ENCODE assay signal across 8 cellular contexts in genomic region chr19:2061936-2062729, GRCh38. TPM values are rescaled to one million over a fixed set of nuclear protein-coding genes. Genes with fewer than 3 reads are reported as not detected.
A peak's percentile ranks its signal among the peaks of the same experiment; 100 is the strongest.
DNase-seq lines count a peak whose midpoint lies in the region; ATAC-seq, FAIRE-seq and TF ChIP-seq lines count a peak whose summit lies in the region.

No MANE protein-coding gene starts in this region.

- H3K36me3 Mint-ChIP-seq in T-helper 2 cell treated with Interferon-gamma antibody and Interleukin-4, amounts not matched to agents 5 μg/mL and 100 μg/mL, for 36 hours (ENCODE audit: low read depth) = no peaks in the 10 kb centered on the region

- peak overlapping the region; percentile 47 to 52 for H3K4me3 ChIP-seq in Panc1 (ENCODE audit: low read depth in 2 of 2, low read length in 2 of 2)
- peak overlapping the region; percentile 86 for H3K4me3 ChIP-seq in parathyroid adenoma (ENCODE audit: low read depth, low read length)

- DNase-seq in T-helper 2 cell treated with Interferon-gamma antibody and Interleukin-4, amounts not matched to agents 5 μg/mL and 100 μg/mL, for 36 hours (ENCODE audit: low spot score) = no peak
- DNase-seq in T-helper 2 cell (no peak), Panc1 (ENCODE audit: low read depth, low spot score) (no peak), erythroblast (lab: John Stamatoyannopoulos, UW) (no peak), mesenteric fat pad (ENCODE audit: low spot score) (no peak), D721Med (ENCODE audit: insufficient read length, low spot score) (no peak), midbrain (lab: John Stamatoyannopoulos, UW) (no peak)

- no peaks in the 10 kb centered on the region for H3K79me2 ChIP-seq in parathyroid adenoma

- no peaks in the 10 kb centered on the region for H3K36me3 ChIP-seq in Panc1 (ENCODE audit: control insufficient read depth, insufficient read depth, low read length)
- H3K36me3 ChIP-seq in parathyroid adenoma (ENCODE audit: control insufficient read depth, insufficient read depth, low read length) = no peaks in the 10 kb centered on the region

- H3K27me3 Mint-ChIP-seq in T-helper 2 cell treated with Interferon-gamma antibody and Interleukin-4, amounts not matched to agents 5 μg/mL and 100 μg/mL, for 36 hours (ENCODE audit: low read depth) = no peaks in the 10 kb centered on the region

- peak overlapping the region; percentile 89 for H2AFZ ChIP-seq in parathyroid adenoma

- TF ChIP-seq CTCF in Panc1 (IDR thresholded peaks at IDR 0.05) (no peak), parathyroid adenoma (IDR thresholded peaks at IDR 0.05) (peak; percentile 4), D721Med (IDR thresholded peaks at IDR 0.05; ENCODE audit: insufficient read depth, missing control alignments) (no peak)

- H3K27ac ChIP-seq in Panc1 (ENCODE audit: low read length) = peak overlapping the region; percentile 86
- H3K27ac ChIP-seq in parathyroid adenoma = peak overlapping the region; percentile 90

- in situ Hi-C loops in Panc1 (cut with HindIII; ENCODE audit: low pct_unique_long_range_greater_than_20kb, low sequenced_read_pairs) = no loop called here

- H3K27me3 ChIP-seq in Panc1 (ENCODE audit: control insufficient read depth, insufficient read depth, low read length) (no peaks in the 10 kb centered on the region), parathyroid adenoma (ENCODE audit: control insufficient read depth, insufficient read depth, low read length) (no peaks in the 10 kb centered on the region)

- BruUV-seq in Panc1 (replicated peaks; lab: Mats Ljungman, UMichigan) = no TSS peak

- H3K27ac Mint-ChIP-seq in T-helper 2 cell treated with Interferon-gamma antibody and Interleukin-4, amounts not matched to agents 5 μg/mL and 100 μg/mL, for 36 hours = peak overlapping the region; percentile 88

- TF ChIP-seq POLR2A in erythroblast (IDR thresholded peaks at IDR 0.05; ENCODE audit: low read length) = peak; percentile 13

- no peaks in the 10 kb centered on the region for H3K9me3 Mint-ChIP-seq in T-helper 2 cell treated with Interferon-gamma antibody and Interleukin-4, amounts not matched to agents 5 μg/mL and 100 μg/mL, for 36 hours

- peak overlapping the region; percentile 32 for H3K9ac ChIP-seq in parathyroid adenoma

- POLR2A ChIA-PET in Panc1 (lab: Charles Lee) = interaction anchor here (0.5 kb wide), 1 partner anchor 96 kb away, joined by 4 read pairs; no protein-coding TSS in a partner anchor

- peak overlapping the region; percentile 99 for H3K4me2 ChIP-seq in parathyroid adenoma (ENCODE audit: low read length)

- CTCF ChIA-PET in Panc1 (lab: Charles Lee) = interaction anchor here (0.9 kb wide), 1 partner anchor 46 kb away, joined by 3 read pairs; no protein-coding TSS in a partner anchor

- no peak; the same call in none of the 2 replicates for ATAC-seq in Panc1

- no peak for FAIRE-seq in D721Med (lab: Jason Lieb, UNC)

- peaks cover 8% of the 10 kb centered on the region for H3K4me1 Mint-ChIP-seq in T-helper 2 cell treated with Interferon-gamma antibody and Interleukin-4, amounts not matched to agents 5 μg/mL and 100 μg/mL, for 36 hours (ENCODE audit: low read depth)

- intact Hi-C loops in Panc1 (cut with micrococcal nuclease; ENCODE audit: unreplicated experiment) = no loop called here

- peak overlapping the region; percentile 90 for H3K4me3 Mint-ChIP-seq in T-helper 2 cell treated with Interferon-gamma antibody and Interleukin-4, amounts not matched to agents 5 μg/mL and 100 μg/mL, for 36 hours

- no peaks in the 10 kb centered on the region for H3K9me3 ChIP-seq in Panc1 (ENCODE audit: control insufficient read depth, insufficient read depth, low read depth, low read length)
- H3K9me3 ChIP-seq in parathyroid adenoma (ENCODE audit: control insufficient read depth, low read length) = no peaks in the 10 kb centered on the region

- peaks cover 43% of the 10 kb centered on the region for H3K4me1 ChIP-seq in Panc1 (ENCODE audit: control insufficient read depth, insufficient read depth, low read length)
- H3K4me1 ChIP-seq in parathyroid adenoma = peaks cover 27% of the 10 kb centered on the region

RNA-seq across cellular contexts. Expression of gene MKNK2, which starts 11.1 kb away (rescaled TPM):
- total RNA-seq in Panc1 (2021; ENCODE audit: unreplicated experiment) (240 TPM), mesenteric fat pad (240 TPM)
- 278 TPM for polyA plus RNA-seq in Panc1 (2012; ENCODE audit: insufficient read length)

RNA-seq across cellular contexts. Expression of gene MOB3A, which starts 34.0 kb away (rescaled TPM):
- total RNA-seq in Panc1 (2021; ENCODE audit: unreplicated experiment) (36.3 TPM), mesenteric fat pad (79.4 TPM)
- polyA plus RNA-seq in Panc1 (2012; ENCODE audit: insufficient read length) = 21.0 TPM

RNA-seq across cellular contexts. Expression of gene IZUMO4, which starts 34.6 kb away (rescaled TPM):
- 5.4 TPM for total RNA-seq in Panc1 (2021; ENCODE audit: unreplicated experiment)
- 4.7 TPM for polyA plus RNA-seq in Panc1 (2012; ENCODE audit: insufficient read length)
- 2.4 TPM for total RNA-seq in mesenteric fat pad

RNA-seq across cellular contexts. Expression of gene BTBD2, which starts 46.6 kb away (rescaled TPM):
- 59.6 TPM for total RNA-seq in Panc1 (2021; ENCODE audit: unreplicated experiment)
- 178 TPM for polyA plus RNA-seq in Panc1 (2012; ENCODE audit: insufficient read length)
- 61.4 TPM for total RNA-seq in mesenteric fat pad
